In the genomic region with DNA sequence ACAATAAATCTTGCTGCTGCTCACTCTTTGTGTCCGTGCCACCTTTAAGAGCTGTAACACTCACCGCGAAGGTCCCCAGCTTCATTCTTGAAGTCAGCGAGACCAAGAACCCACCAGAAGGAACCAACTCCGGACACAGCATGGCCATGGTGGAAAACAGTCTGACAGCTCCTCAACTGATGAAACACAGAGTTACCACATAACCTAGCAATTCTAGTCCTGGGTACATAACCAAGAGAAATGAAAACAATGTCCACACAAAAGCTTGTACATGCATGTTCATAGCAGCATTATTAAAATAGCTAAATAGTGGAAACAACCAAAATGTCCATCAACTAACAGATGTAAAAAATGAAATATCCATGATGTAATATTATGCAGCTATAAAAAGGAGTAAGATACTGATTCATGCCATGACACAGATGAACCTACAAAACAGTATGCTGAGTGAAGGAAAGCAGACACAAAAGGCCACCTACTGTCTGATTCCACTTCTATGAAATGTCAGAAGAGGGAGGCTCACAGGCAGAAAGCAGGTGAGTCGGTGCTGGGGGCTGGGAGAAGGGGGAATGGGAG, we compare ENCODE assay signal across 16 cellular contexts. TPM values are rescaled to one million over a fixed set of nuclear protein-coding genes. Genes with fewer than 3 reads are reported as not detected.
DNase-seq lines count a peak whose midpoint lies in the region; ATAC-seq and TF ChIP-seq lines count a peak whose summit lies in the region.
"Had no signal": no experiment of that assay in that cellular context is flagged by ENCODE, and none has a peak within 500 bp of the region (broad histone marks: within the 10 kb centered on the region; RNA-seq: fewer than 3 reads in every experiment).

No MANE protein-coding gene starts in this region.

- H2AFZ ChIP-seq in OCI-LY1 (ENCODE audit: low read length) (no peak overlapping the region), osteoblast (ENCODE audit: low read length) (no peak overlapping the region)

- peak overlapping the region; percentile 99 for H3K27ac Mint-ChIP-seq in chondrocyte (ENCODE audit: unreplicated experiment)

- peaks cover 15% of the 10 kb centered on the region; the same call in 1 of the 2 replicates for H3F3A ChIP-seq in OCI-LY1 (ENCODE audit: insufficient read depth, low read length)

- no peaks in the 10 kb centered on the region for H4K20me1 ChIP-seq in OCI-LY1 (ENCODE audit: insufficient read depth, low read length)
- H4K20me1 ChIP-seq in osteoblast (ENCODE audit: insufficient read depth, low read length) = peaks cover 7% of the 10 kb centered on the region

- peaks cover 12% of the 10 kb centered on the region for H3K36me3 Mint-ChIP-seq in chondrocyte (ENCODE audit: low read depth)

- H3K9me3 Mint-ChIP-seq in chondrocyte (ENCODE audit: low read depth) = no peaks in the 10 kb centered on the region
- H3K9me3 Mint-ChIP-seq: H9 had no signal

- H3K27me3 ChIP-seq in OCI-LY1 (ENCODE audit: insufficient read depth, low read length) = no peaks in the 10 kb centered on the region
- H3K27me3 ChIP-seq in osteoblast (ENCODE audit: insufficient read depth, low read length) = no peaks in the 10 kb centered on the region
- H3K27me3 ChIP-seq: SJSA1, stomach had no signal

- H3K36me3 ChIP-seq in OCI-LY1 (ENCODE audit: insufficient read depth, low read length) (peaks cover 16% of the 10 kb centered on the region), osteoblast (ENCODE audit: insufficient read depth, low read length) (peaks cover 12% of the 10 kb centered on the region)
- H3K36me3 ChIP-seq: stomach had no signal

- H3K79me2 ChIP-seq in OCI-LY1 (ENCODE audit: insufficient read depth, low read length) (peaks cover 49% of the 10 kb centered on the region), osteoblast (ENCODE audit: insufficient read depth, low read length) (peaks cover 92% of the 10 kb centered on the region)

- H3K4me3 Mint-ChIP-seq in chondrocyte (ENCODE audit: unreplicated experiment) = no peak overlapping the region
- H3K4me3 Mint-ChIP-seq: CD14-positive monocyte, H9 had no signal

- H3K4me1 ChIP-seq in OCI-LY1 (ENCODE audit: insufficient read depth, low read length, severe bottlenecking) (peaks cover 97% of the 10 kb centered on the region), osteoblast (ENCODE audit: insufficient read depth, low read length) (peaks cover 76% of the 10 kb centered on the region)

- TF ChIP-seq CTCF in OCI-LY1 (IDR thresholded peaks at IDR 0.05; ENCODE audit: low read length) (no peak), chondrocyte (IDR thresholded peaks at IDR 0.05) (no peak), osteoblast (IDR thresholded peaks at IDR 0.05; ENCODE audit: extremely low read depth, low read depth, low read length) (no peak)

- ATAC-seq in GM19463 (IDR thresholded peaks at IDR 0.05; ENCODE audit: unreplicated experiment) = no peak
- no peak for ATAC-seq in HG03354 (IDR thresholded peaks at IDR 0.05; ENCODE audit: poor library complexity, severe bottlenecking, unreplicated experiment)

- peak; percentile 40 for DNase-seq in ELR (ENCODE audit: low read depth)
- DNase-seq in chondrocyte (ENCODE audit: low spot score) = no peak
- no peak for DNase-seq in osteoblast (ENCODE audit: insufficient read length, low spot score, missing footprints)
- no peak for DNase-seq in NCI-H2196 treated with DMSO at 0.1 percent for 48 hours (lab: John Stamatoyannopoulos, UW; ENCODE audit: unreplicated experiment)
- DNase-seq: activated CD8-positive, alpha-beta memory T cell treated with anti-CD3 and anti-CD28 coated beads for 24 hours; activated gamma-delta T cell; effector CD8-positive, alpha-beta T cell; foreskin fibroblast; H9; NCI-H1092 treated with DMSO at 0.1 percent for 48 hours; stomach had no signal

- H3K4me3 ChIP-seq in OCI-LY1 (ENCODE audit: low read depth, low read length, poor library complexity, severe bottlenecking) = no peak overlapping the region
- H3K4me3 ChIP-seq in osteoblast (ENCODE audit: insufficient read depth, low read length) = no peak overlapping the region
- H3K4me3 ChIP-seq: SJSA1, stomach had no signal

- H3K4me1 Mint-ChIP-seq in chondrocyte (ENCODE audit: low read depth) = peaks cover 98% of the 10 kb centered on the region

- H3K4me2 ChIP-seq in OCI-LY1 (ENCODE audit: low read length) (no peak overlapping the region), osteoblast (ENCODE audit: insufficient read depth, low read length) (no peak overlapping the region)

- H3K9me3 ChIP-seq in OCI-LY1 (ENCODE audit: low read length) = no peaks in the 10 kb centered on the region
- H3K9me3 ChIP-seq in osteoblast (ENCODE audit: low read depth, low read length) = no peaks in the 10 kb centered on the region
- H3K9me3 ChIP-seq: SJSA1, stomach had no signal

- no peaks in the 10 kb centered on the region for H3K27me3 Mint-ChIP-seq in chondrocyte (ENCODE audit: low read depth)

- H3K27ac ChIP-seq in OCI-LY1 (ENCODE audit: low read depth, low read length, poor library complexity, severe bottlenecking) (peak overlapping the region; percentile 46), osteoblast (ENCODE audit: low read depth, low read length) (peak overlapping the region; percentile 95)
- H3K27ac ChIP-seq: SJSA1, stomach had no signal

- H3K9me2 ChIP-seq in OCI-LY1 (ENCODE audit: low read depth, low read length) = no peaks in the 10 kb centered on the region

- H3K9ac ChIP-seq in OCI-LY1 (ENCODE audit: low read length) = no peak overlapping the region

RNA-seq across cellular contexts. Expression of a gene that starts 36.8 kb away (rescaled TPM):
- total RNA-seq in chondrocyte (102 to 141 TPM (median 141 TPM) in 3 replicates), osteoblast (58.0 and 68.8 TPM in 2 replicates)
